ENCODE assay signal across 11 cellular contexts in genomic region chr11:111983187-111983986, GRCh38. TPM values are rescaled to one million over a fixed set of nuclear protein-coding genes. Genes with fewer than 3 reads are reported as not detected.
DNase-seq lines count a peak whose midpoint lies in the region; ATAC-seq and TF ChIP-seq lines count a peak whose summit lies in the region.
"Had no signal": no experiment of that assay in that cellular context is flagged by ENCODE, and none has a peak within 500 bp of the region (broad histone marks: within the 10 kb centered on the region; RNA-seq: fewer than 3 reads in every experiment).

No MANE protein-coding gene starts in this region.

- peaks cover 1% of the 10 kb centered on the region; the same call in 1 of the 2 replicates for H3F3A ChIP-seq in PC-9 (ENCODE audit: insufficient read depth, low read depth)

- no peaks in the 10 kb centered on the region for H3K79me2 ChIP-seq in PC-9 (ENCODE audit: low read depth)

- no peaks in the 10 kb centered on the region for H3K9me3 ChIP-seq in PC-9 (ENCODE audit: insufficient read depth, low read depth)
- H3K9me3 ChIP-seq: BE2C had no signal

- H3K9me2 ChIP-seq in PC-9 (ENCODE audit: insufficient read depth): no peaks in the 10 kb centered on the region

- DNase-seq in AG08396 (ENCODE audit: low spot score) (peak; percentile 76), PC-9 (peak; percentile 36 to 48), foreskin keratinocyte (peak in 1 of 2 donors; percentile 63), midbrain (lab: John Stamatoyannopoulos, UW) (peak; percentile 72), SIG-M5 treated with dmso at 0.1 percent for 504 hours (lab: John Stamatoyannopoulos, UW; ENCODE audit: unreplicated experiment) (no peak), NCI-H187 (lab: John Stamatoyannopoulos, UW) (no peak)
- DNase-seq: activated naive CD8-positive, alpha-beta T cell treated with anti-CD3 and anti-CD28 coated beads, Interleukin-2, amount 50 U/mL, for 24 hours; BE2C; T-helper 2 cell had no signal

- POLR2A ChIA-PET in PC-9 (lab: Charles Lee; ENCODE audit: unreplicated experiment): interaction anchor here (0.6 kb wide), 1 partner anchor 51 kb away, joined by 3 read pairs; no protein-coding TSS in a partner anchor

- peak; percentile 76 for ATAC-seq in foreskin keratinocyte
- no peak for ATAC-seq in GM18498 (IDR thresholded peaks at IDR 0.05; ENCODE audit: unreplicated experiment)
- no peak for ATAC-seq in HG02970 (IDR thresholded peaks at IDR 0.05; ENCODE audit: low FRiP score, unreplicated experiment)
- ATAC-seq: activated naive CD8-positive, alpha-beta T cell treated with anti-CD3 and anti-CD28 coated beads, Interleukin-2, amount 50 U/mL, for 24 hours had no signal

- H3K36me3 ChIP-seq in PC-9 (ENCODE audit: low read depth): no peaks in the 10 kb centered on the region

- TF ChIP-seq CTCF in PC-9 (conservative IDR thresholded peaks at IDR 0.05) (no peak), foreskin keratinocyte (conservative IDR thresholded peaks at IDR 0.05) (peak; percentile 40)

- H3K4me2 ChIP-seq in PC-9: no peak overlapping the region

- CTCF ChIA-PET in PC-9 (lab: Charles Lee): no interaction called here

- 0 out of 2 replicates have a peak, but pooled peaks cover 4% of the 10 kb centered on the region for H3K4me1 ChIP-seq in PC-9 (replicated peaks; ENCODE audit: insufficient read depth)
- H3K4me1 ChIP-seq in foreskin keratinocyte: peaks cover 12% of the 10 kb centered on the region

- no TSS peak for BruUV-seq in PC-9 (replicated peaks; lab: Mats Ljungman, UMichigan)

- H3K27me3 ChIP-seq in PC-9 (ENCODE audit: insufficient read depth, low read depth) (0 out of 2 replicates have a peak, but pooled peaks cover 3% of the 10 kb centered on the region), foreskin keratinocyte (no peaks in the 10 kb centered on the region)
- H3K27me3 ChIP-seq: BE2C had no signal

- no peaks in the 10 kb centered on the region for H4K20me1 ChIP-seq in PC-9 (ENCODE audit: insufficient read depth)

- no peak overlapping the region for H3K27ac ChIP-seq in PC-9
- peak overlapping the region; percentile 37 for H3K27ac ChIP-seq in foreskin keratinocyte

- H3K4me3 ChIP-seq in PC-9: no peak overlapping the region

- H2AFZ ChIP-seq in PC-9: no peak overlapping the region

- intact Hi-C loops in PC-9 (cut with micrococcal nuclease; ENCODE audit: unreplicated experiment): loop anchor here (2.0 kb wide), 1 partner anchor 57 kb away; no protein-coding TSS in a partner anchor

RNA-seq across cellular contexts. Expression of gene DLAT, which starts 41.8 kb away (rescaled TPM):
- 27.8 and 44.9 TPM in 2 replicates for total RNA-seq in PC-9 (2021)
- 48.4 and 50.7 TPM in 2 replicates for total RNA-seq in foreskin keratinocyte
- 13.9 and 17.4 TPM in 2 replicates for polyA plus RNA-seq in foreskin keratinocyte

RNA-seq across cellular contexts. Expression of gene DIXDC1, which starts 46.2 kb away (rescaled TPM):
- total RNA-seq in PC-9 (2021) (4.4 and 4.9 TPM in 2 replicates), foreskin keratinocyte (4.7 and 7.3 TPM in 2 replicates)
- 1.3 TPM in 2 replicates for polyA plus RNA-seq in foreskin keratinocyte

Comparison
In these comparisons a context has a peak if more than half of its experiments do, and no peak if none do; other contexts are left out.
1. DNase-seq: peak in AG08396 (single experiment), PC-9 (2 of 2) and midbrain (single experiment); none in SIG-M5 treated with dmso at 0.1 percent for 504 hours (single experiment) and NCI-H187 (0 of 2).